Comparison of ENCODE assay signal across 1 cellular context in the genomic region with DNA sequence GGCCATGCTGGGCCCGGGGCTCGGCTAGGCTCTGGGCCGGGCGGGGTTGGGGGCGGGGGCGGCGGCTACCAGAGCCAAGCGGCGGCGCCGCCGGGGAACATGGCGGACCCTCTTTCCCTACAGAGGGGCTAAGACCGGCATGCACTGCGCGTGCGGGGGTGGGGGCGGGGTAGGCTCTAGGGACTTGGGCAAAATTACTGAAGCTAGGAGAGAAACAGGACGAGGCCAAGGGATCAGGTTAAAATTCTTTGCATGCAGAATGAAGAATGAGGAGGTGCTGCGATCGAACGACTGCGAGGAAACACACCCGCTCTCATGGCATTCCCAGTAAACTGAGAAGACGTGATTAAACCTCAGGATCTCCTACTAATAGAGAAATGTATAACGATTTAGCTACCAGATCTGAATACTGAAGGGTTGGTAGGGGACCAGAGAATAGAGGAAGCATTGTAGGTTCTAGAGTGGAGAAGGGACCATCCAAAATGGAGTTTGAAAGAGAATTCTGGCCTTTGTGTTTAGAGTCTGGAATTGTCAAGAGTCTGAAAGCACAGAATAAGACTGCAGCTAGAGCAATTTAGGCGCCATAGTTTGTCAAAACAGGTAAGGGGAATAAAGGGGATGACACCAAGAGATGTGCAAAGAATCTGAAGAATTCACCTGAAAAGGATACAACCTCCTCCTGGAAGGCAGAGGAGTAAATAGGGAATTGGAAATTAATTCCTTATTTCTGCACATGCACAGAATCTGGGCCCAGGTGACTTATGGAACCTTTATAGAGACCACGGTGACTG.
TF ChIP-seq lines count a peak whose summit lies in the region.

A gene (minus strand): TSS at position 141 of the 791 bp plus-strand sequence. CDS start 135 bp downstream, at position 6.

TF ChIP-seq in A549, 52 proteins besides CTCF, POLR2A, EP300 and RAD21 (continued from another document):
- TF ChIP-seq, protein P1, sequence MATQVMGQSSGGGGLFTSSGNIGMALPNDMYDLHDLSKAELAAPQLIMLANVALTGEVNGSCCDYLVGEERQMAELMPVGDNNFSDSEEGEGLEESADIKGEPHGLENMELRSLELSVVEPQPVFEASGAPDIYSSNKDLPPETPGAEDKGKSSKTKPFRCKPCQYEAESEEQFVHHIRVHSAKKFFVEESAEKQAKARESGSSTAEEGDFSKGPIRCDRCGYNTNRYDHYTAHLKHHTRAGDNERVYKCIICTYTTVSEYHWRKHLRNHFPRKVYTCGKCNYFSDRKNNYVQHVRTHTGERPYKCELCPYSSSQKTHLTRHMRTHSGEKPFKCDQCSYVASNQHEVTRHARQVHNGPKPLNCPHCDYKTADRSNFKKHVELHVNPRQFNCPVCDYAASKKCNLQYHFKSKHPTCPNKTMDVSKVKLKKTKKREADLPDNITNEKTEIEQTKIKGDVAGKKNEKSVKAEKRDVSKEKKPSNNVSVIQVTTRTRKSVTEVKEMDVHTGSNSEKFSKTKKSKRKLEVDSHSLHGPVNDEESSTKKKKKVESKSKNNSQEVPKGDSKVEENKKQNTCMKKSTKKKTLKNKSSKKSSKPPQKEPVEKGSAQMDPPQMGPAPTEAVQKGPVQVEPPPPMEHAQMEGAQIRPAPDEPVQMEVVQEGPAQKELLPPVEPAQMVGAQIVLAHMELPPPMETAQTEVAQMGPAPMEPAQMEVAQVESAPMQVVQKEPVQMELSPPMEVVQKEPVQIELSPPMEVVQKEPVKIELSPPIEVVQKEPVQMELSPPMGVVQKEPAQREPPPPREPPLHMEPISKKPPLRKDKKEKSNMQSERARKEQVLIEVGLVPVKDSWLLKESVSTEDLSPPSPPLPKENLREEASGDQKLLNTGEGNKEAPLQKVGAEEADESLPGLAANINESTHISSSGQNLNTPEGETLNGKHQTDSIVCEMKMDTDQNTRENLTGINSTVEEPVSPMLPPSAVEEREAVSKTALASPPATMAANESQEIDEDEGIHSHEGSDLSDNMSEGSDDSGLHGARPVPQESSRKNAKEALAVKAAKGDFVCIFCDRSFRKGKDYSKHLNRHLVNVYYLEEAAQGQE (IDR thresholded peaks at IDR 0.05): no peak
- no peak for TF ChIP-seq FOXS1 (CRISPR knock-in tag; IDR thresholded peaks at IDR 0.05)
- TF ChIP-seq, protein P2, sequence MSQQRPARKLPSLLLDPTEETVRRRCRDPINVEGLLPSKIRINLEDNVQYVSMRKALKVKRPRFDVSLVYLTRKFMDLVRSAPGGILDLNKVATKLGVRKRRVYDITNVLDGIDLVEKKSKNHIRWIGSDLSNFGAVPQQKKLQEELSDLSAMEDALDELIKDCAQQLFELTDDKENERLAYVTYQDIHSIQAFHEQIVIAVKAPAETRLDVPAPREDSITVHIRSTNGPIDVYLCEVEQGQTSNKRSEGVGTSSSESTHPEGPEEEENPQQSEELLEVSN (IDR thresholded peaks at IDR 0.05; ENCODE audit: borderline replicate concordance, low read depth): no peak
- TF ChIP-seq HOXB5 (CRISPR knock-in tag; IDR thresholded peaks at IDR 0.05): no peak
- no peak; the same call in 1 of the 2 replicates for TF ChIP-seq MYC (IDR thresholded peaks at IDR 0.05; ENCODE audit: borderline replicate concordance, low read length)
- TF ChIP-seq TFCP2L1 (CRISPR knock-in tag; IDR thresholded peaks at IDR 0.05): no peak
